In genomic region chr14:20591235-20591634, GRCh38 we compare ENCODE assay signal across 2 cellular contexts.
TF ChIP-seq lines count a peak whose summit lies in the region.

RNASE12 (minus strand) TSS chr14:20591376; CDS start chr14:20590723, 653 bp downstream.

TF ChIP-seq in HepG2, 621 proteins besides CTCF, POLR2A, EP300 and RAD21:
- no peak for TF ChIP-seq CENPX (CRISPR knock-in tag; IDR thresholded peaks at IDR 0.05)
- TF ChIP-seq ATF3 (CRISPR knock-in tag; IDR thresholded peaks at IDR 0.05), result no peak
- no peak for TF ChIP-seq NR2F2 (IDR thresholded peaks at IDR 0.05; ENCODE audit: borderline replicate concordance, low read depth)
- TF ChIP-seq SPEN (CRISPR knock-in tag; IDR thresholded peaks at IDR 0.05; ENCODE audit: low read depth), result no peak
- TF ChIP-seq FOXM1 (CRISPR knock-in tag; IDR thresholded peaks at IDR 0.05), result no peak
TF ChIP-seq in HepG2: peak in this region for 0.

TF ChIP-seq in K562, 482 proteins besides CTCF, POLR2A, EP300 and RAD21:
- TF ChIP-seq SIX5 (IDR thresholded peaks at IDR 0.05; ENCODE audit: borderline replicate concordance in 1 of 2, insufficient read depth in 1 of 2, low read depth in 1 of 2, low read length in 2 of 2) (no peak), ZNF695 (CRISPR knock-in tag; IDR thresholded peaks at IDR 0.05) (no peak), GABPA (tag; conservative IDR thresholded peaks at IDR 0.05; ENCODE audit: low read depth) (no peak), MAFG (tag; conservative IDR thresholded peaks at IDR 0.05) (no peak), RFX5 (IDR thresholded peaks at IDR 0.05; ENCODE audit: low read depth, low read length) (no peak), ETV6 (IDR thresholded peaks at IDR 0.05; ENCODE audit: borderline replicate concordance in 1 of 2, low read depth in 2 of 2, low read length in 1 of 2) (no peak), ETV6 (CRISPR knock-in tag; IDR thresholded peaks at IDR 0.05; ENCODE audit: borderline replicate concordance) (no peak), SOX6 (IDR thresholded peaks at IDR 0.05) (no peak), ARHGAP35 (IDR thresholded peaks at IDR 0.05; ENCODE audit: partially characterized antibody) (no peak), TAF9B (IDR thresholded peaks at IDR 0.05; ENCODE audit: partially characterized antibody) (no peak)
TF ChIP-seq in K562: peak in this region for 0.
